ENCODE assay signal across 8 cellular contexts in genomic region chr2:128321784-128322650, GRCh38. TPM values are rescaled to one million over a fixed set of nuclear protein-coding genes. Genes with fewer than 3 reads are reported as not detected.
A peak's percentile ranks its signal among the peaks of the same experiment; 100 is the strongest.
DNase-seq lines count a peak whose midpoint lies in the region; ATAC-seq and TF ChIP-seq lines count a peak whose summit lies in the region.

No MANE protein-coding gene starts in this region.

- H2AFZ ChIP-seq in GM23248 (peak overlapping the region; percentile 77), parathyroid adenoma (peak overlapping the region; percentile 93)

- no peaks in the 10 kb centered on the region; the same call in 1 of the 2 replicates for H4K20me1 ChIP-seq in GM23248 (ENCODE audit: insufficient read depth)

- H3F3A ChIP-seq in GM23248 (ENCODE audit: insufficient read depth): no peaks in the 10 kb centered on the region

- peak overlapping the region; percentile 75 for H3K4me3 ChIP-seq in GM23248
- peak overlapping the region; percentile 59 for H3K4me3 ChIP-seq in parathyroid adenoma (ENCODE audit: low read depth, low read length)
- peak overlapping the region; percentile 54 to 58 for H3K4me3 ChIP-seq in tibial artery

- H3K27ac ChIP-seq in GM23248: peak overlapping the region; percentile 44; the same call in 1 of the 2 replicates
- H3K27ac ChIP-seq in KOPT-K1 (ENCODE audit: low read depth, low read length, poor library complexity, severe bottlenecking): peak overlapping the region; percentile 87
- H3K27ac ChIP-seq in parathyroid adenoma: no peak overlapping the region
- peak overlapping the region; percentile 72 to 76 for H3K27ac ChIP-seq in tibial artery

- H3K79me2 ChIP-seq in GM23248 (ENCODE audit: insufficient read depth) (peaks cover 9% of the 10 kb centered on the region), parathyroid adenoma (peaks cover 8% of the 10 kb centered on the region)

- H3K9me3 ChIP-seq in GM23248 (ENCODE audit: low read depth): no peaks in the 10 kb centered on the region
- H3K9me3 ChIP-seq in KOPT-K1 (ENCODE audit: insufficient read depth, low read length, poor library complexity, severe bottlenecking): no peaks in the 10 kb centered on the region
- H3K9me3 ChIP-seq in parathyroid adenoma (ENCODE audit: control insufficient read depth, low read length): no peaks in the 10 kb centered on the region
- no peaks in the 10 kb centered on the region for H3K9me3 ChIP-seq in tibial artery

- intact Hi-C loops in Right ventricle myocardium inferior (cut with DNase I) (loop anchor here (2.0 to 5.0 kb wide), 2 partner anchors 173 to 210 kb away; no protein-coding TSS in a partner anchor), tibial artery (cut with DNase I; ENCODE audit: low total_unique reads) (loop anchor here (5.0 to 10.0 kb wide), 3 partner anchors 100 to 983 kb away; no protein-coding TSS in a partner anchor)

- H3K27me3 ChIP-seq in GM23248 (replicated peaks; ENCODE audit: insufficient read depth) (no peaks in the 10 kb centered on the region), parathyroid adenoma (ENCODE audit: control insufficient read depth, insufficient read depth, low read length) (no peaks in the 10 kb centered on the region), tibial artery (no peaks in the 10 kb centered on the region)

- 2 to 3% methylated on average over 21 to 56 of the region's 89 CpGs for WGBS in GM23248 (ENCODE audit: low coverage in 1 of 2, low lambda C conversion rate in 2 of 2, missing lambda C conversion rate in 2 of 2), 2 experiments

- peak; percentile 78 for ATAC-seq in Right ventricle myocardium inferior

- H3K9me2 ChIP-seq in GM23248 (ENCODE audit: insufficient read depth): no peaks in the 10 kb centered on the region

- peak; percentile 11 for DNase-seq in GF-D8 (lab: John Stamatoyannopoulos, UW)
- peak; percentile 93 for DNase-seq in GM23248
- peak; percentile 71 for DNase-seq in SK-N-DZ (ENCODE audit: low spot score)
- peak; percentile 83 for DNase-seq in activated naive CD4-positive, alpha-beta T cell treated with anti-CD3 and anti-CD28 coated beads, Interleukin-2, amount 50 U/mL, for 16 hours
- DNase-seq in Right ventricle myocardium inferior (ENCODE audit: missing footprints): peak; percentile 92
- DNase-seq in tibial artery: peak; percentile 86 to 94

- in situ Hi-C loops in GM23248 (cut with MboI): no loop called here

- TF ChIP-seq CTCF in parathyroid adenoma (IDR thresholded peaks at IDR 0.05) (peak; percentile 98), tibial artery (IDR thresholded peaks at IDR 0.05) (peak; percentile 96 to 97)

- H3K4me2 ChIP-seq in GM23248 (ENCODE audit: unreplicated experiment) (peak overlapping the region; percentile 71), parathyroid adenoma (ENCODE audit: low read length) (peak overlapping the region; percentile 77)

- H3K4me1 ChIP-seq in GM23248 (ENCODE audit: insufficient read depth) (0 out of 2 replicates have a peak, but pooled peaks cover under 1% of the 10 kb centered on the region), parathyroid adenoma (peaks cover 4% of the 10 kb centered on the region), tibial artery (peaks cover 10 to 55% (median 41%) of the 10 kb centered on the region in 4 donors)

- H3K36me3 ChIP-seq in GM23248 (ENCODE audit: low read depth) (no peaks in the 10 kb centered on the region), KOPT-K1 (ENCODE audit: insufficient read depth, low read length) (peaks cover 6% of the 10 kb centered on the region), parathyroid adenoma (ENCODE audit: control insufficient read depth, insufficient read depth, low read length) (no peaks in the 10 kb centered on the region), tibial artery (no peaks in the 10 kb centered on the region)

- H3K9ac ChIP-seq in GM23248 (peak overlapping the region; percentile 86), parathyroid adenoma (no peak overlapping the region)

RNA-seq across cellular contexts. Expression of gene HS6ST1, which starts 3.3 kb away (rescaled TPM):
- 27.3 and 35.8 TPM in 2 replicates for total RNA-seq in GM23248 (2014; rRNA removed; shearing (Covaris generic))
- polyA plus RNA-seq in GM23248 (2016; fragmentation: Nextera tagmentation; extraction: Ambion mirVana): 3.3 and 4.0 TPM in 2 replicates
- 19.7 and 20.5 TPM in 2 replicates for polyA plus RNA-seq in SK-N-DZ (2014; cell fraction: cytosol; rRNA removed)
- 10.5 and 11.1 TPM in 2 replicates for polyA plus RNA-seq in SK-N-DZ (2014; cell fraction: nucleus; rRNA removed)
- total RNA-seq in Right ventricle myocardium inferior: 34.9 TPM

Comparison
In these comparisons a context has a peak if more than half of its experiments do, and no peak if none do; other contexts are left out.
1. DNase-seq: peak in every context shown above with its lines; median percentile 93 in GM23248; 92 in Right ventricle myocardium inferior; 90 in tibial artery; 83 in activated naive CD4-positive, alpha-beta T cell treated with anti-CD3 and anti-CD28 coated beads, Interleukin-2, amount 50 U/mL, for 16 hours; 71 in SK-N-DZ; 11 in GF-D8.